1 cellular context compared by ENCODE assay signal in the genomic region with DNA sequence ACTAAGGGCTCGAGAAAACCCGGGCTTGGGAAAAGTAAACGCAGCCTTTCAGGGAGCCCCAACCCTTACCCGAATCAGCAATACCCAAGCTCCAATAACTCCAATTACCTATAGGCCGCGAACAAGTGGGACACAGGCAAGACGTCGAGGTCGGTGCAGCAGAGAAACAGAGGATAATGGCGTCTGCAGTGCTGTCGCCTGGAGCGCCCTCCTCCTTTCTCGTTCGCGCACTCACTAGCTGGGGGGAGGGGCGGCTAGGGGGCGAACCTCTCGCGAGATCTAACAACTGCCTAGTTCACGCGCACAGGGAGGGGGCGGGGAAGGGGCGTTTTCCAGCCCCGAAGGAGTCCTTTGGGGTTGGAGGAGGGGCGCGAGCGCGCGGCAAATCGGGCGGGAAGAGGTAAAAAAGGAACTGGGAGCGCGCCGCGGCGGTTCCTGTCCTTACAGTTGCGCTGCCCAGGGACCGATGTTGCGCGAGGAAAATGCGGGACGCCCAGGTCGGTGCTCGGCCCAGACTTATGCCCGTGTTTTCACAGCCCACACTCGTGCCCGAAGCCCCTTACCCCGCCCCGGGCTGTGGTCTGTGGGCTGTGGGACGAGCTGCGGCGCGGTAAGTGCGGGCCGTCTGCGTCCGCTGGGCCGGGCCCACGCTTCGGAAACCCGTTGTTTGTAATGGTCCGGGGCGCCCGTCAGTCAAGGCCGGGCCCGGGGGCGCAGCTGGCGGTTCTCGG.
TF ChIP-seq lines count a peak whose summit lies in the region.

TSS of gene RMI1 (plus strand) at position 411 of the 731 bp plus-strand sequence. CDS start 20,182 bp downstream, outside the sequence.

TF ChIP-seq in HEK293, 187 proteins besides CTCF, POLR2A, EP300 and RAD21 (continued from another document and continues in another):
- no peak for TF ChIP-seq ATF2 (tag by site-specific recombination; IDR thresholded peaks at IDR 0.05; ENCODE audit: low read depth)
- TF ChIP-seq GLI2 (tag by site-specific recombination; IDR thresholded peaks at IDR 0.05; ENCODE audit: borderline replicate concordance, low read depth) = no peak
- no peak for TF ChIP-seq ZNF530 (tag by site-specific recombination; IDR thresholded peaks at IDR 0.05; ENCODE audit: low read depth)
- no peak for TF ChIP-seq ZNF664 (tag by site-specific recombination; IDR thresholded peaks at IDR 0.05)
- TF ChIP-seq ZSCAN30 (tag by site-specific recombination; IDR thresholded peaks at IDR 0.05) = peak; percentile 29; the same call in 1 of the 2 replicates
- TF ChIP-seq ZNF677 (tag by site-specific recombination; IDR thresholded peaks at IDR 0.05) = no peak
- TF ChIP-seq ZNF776 (tag by site-specific recombination; IDR thresholded peaks at IDR 0.05; ENCODE audit: borderline replicate concordance) = no peak
- TF ChIP-seq, protein P1, sequence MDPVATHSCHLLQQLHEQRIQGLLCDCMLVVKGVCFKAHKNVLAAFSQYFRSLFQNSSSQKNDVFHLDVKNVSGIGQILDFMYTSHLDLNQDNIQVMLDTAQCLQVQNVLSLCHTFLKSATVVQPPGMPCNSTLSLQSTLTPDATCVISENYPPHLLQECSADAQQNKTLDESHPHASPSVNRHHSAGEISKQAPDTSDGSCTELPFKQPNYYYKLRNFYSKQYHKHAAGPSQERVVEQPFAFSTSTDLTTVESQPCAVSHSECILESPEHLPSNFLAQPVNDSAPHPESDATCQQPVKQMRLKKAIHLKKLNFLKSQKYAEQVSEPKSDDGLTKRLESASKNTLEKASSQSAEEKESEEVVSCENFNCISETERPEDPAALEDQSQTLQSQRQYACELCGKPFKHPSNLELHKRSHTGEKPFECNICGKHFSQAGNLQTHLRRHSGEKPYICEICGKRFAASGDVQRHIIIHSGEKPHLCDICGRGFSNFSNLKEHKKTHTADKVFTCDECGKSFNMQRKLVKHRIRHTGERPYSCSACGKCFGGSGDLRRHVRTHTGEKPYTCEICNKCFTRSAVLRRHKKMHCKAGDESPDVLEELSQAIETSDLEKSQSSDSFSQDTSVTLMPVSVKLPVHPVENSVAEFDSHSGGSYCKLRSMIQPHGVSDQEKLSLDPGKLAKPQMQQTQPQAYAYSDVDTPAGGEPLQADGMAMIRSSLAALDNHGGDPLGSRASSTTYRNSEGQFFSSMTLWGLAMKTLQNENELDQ (tag by site-specific recombination; IDR thresholded peaks at IDR 0.05; ENCODE audit: low read depth) = no peak
- no peak for TF ChIP-seq ZNF621 (tag by site-specific recombination; IDR thresholded peaks at IDR 0.05)
- no peak for TF ChIP-seq ZNF292 (tag by site-specific recombination; IDR thresholded peaks at IDR 0.05; ENCODE audit: borderline replicate concordance, low read depth)
- no peak for TF ChIP-seq ZNF624 (tag by site-specific recombination; IDR thresholded peaks at IDR 0.05)
- no peak for TF ChIP-seq ZSCAN4 (tag by site-specific recombination; IDR thresholded peaks at IDR 0.05)
- TF ChIP-seq ZNF202 (tag by site-specific recombination; IDR thresholded peaks at IDR 0.05; ENCODE audit: borderline replicate concordance) = no peak
- TF ChIP-seq ZNF354C (tag by site-specific recombination; IDR thresholded peaks at IDR 0.05; ENCODE audit: borderline replicate concordance, low read depth) = no peak
- TF ChIP-seq ZNF558 (tag by site-specific recombination; IDR thresholded peaks at IDR 0.05) = no peak
- TF ChIP-seq, protein P2, sequence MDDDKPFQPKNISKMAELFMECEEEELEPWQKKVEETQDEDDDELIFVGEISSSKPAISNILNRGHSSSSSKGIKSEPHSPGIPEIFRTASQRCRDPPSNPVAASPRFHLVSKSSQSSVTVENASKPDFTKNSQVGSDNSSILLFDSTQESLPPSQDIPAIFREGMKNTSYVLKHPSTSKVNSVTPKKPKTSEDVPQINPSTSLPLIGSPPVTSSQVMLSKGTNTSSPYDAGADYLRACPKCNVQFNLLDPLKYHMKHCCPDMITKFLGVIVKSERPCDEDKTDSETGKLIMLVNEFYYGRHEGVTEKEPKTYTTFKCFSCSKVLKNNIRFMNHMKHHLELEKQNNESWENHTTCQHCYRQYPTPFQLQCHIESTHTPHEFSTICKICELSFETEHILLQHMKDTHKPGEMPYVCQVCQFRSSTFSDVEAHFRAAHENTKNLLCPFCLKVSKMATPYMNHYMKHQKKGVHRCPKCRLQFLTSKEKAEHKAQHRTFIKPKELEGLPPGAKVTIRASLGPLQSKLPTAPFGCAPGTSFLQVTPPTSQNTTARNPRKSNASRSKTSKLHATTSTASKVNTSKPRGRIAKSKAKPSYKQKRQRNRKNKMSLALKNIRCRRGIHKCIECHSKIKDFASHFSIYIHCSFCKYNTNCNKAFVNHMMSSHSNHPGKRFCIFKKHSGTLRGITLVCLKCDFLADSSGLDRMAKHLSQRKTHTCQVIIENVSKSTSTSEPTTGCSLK (tag by site-specific recombination; IDR thresholded peaks at IDR 0.05) = no peak
- TF ChIP-seq, protein P3, sequence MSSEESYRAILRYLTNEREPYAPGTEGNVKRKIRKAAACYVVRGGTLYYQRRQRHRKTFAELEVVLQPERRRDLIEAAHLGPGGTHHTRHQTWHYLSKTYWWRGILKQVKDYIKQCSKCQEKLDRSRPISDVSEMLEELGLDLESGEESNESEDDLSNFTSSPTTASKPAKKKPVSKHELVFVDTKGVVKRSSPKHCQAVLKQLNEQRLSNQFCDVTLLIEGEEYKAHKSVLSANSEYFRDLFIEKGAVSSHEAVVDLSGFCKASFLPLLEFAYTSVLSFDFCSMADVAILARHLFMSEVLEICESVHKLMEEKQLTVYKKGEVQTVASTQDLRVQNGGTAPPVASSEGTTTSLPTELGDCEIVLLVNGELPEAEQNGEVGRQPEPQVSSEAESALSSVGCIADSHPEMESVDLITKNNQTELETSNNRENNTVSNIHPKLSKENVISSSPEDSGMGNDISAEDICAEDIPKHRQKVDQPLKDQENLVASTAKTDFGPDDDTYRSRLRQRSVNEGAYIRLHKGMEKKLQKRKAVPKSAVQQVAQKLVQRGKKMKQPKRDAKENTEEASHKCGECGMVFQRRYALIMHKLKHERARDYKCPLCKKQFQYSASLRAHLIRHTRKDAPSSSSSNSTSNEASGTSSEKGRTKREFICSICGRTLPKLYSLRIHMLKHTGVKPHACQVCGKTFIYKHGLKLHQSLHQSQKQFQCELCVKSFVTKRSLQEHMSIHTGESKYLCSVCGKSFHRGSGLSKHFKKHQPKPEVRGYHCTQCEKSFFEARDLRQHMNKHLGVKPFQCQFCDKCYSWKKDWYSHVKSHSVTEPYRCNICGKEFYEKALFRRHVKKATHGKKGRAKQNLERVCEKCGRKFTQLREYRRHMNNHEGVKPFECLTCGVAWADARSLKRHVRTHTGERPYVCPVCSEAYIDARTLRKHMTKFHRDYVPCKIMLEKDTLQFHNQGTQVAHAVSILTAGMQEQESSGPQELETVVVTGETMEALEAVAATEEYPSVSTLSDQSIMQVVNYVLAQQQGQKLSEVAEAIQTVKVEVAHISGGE (tag by site-specific recombination; conservative IDR thresholded peaks at IDR 0.05; ENCODE audit: low read depth) = 0 out of 2 replicates have a peak, but pooled peaks have one; percentile 30
- TF ChIP-seq GLIS1 (tag by site-specific recombination; IDR thresholded peaks at IDR 0.05) = peak; percentile 23; the same call in 1 of the 2 replicates
- TF ChIP-seq FEZF1 (tag by site-specific recombination; IDR thresholded peaks at IDR 0.05) = no peak
- TF ChIP-seq SP2 (tag by site-specific recombination; IDR thresholded peaks at IDR 0.05) = peak; percentile 61
- no peak for TF ChIP-seq ZNF138 (tag by site-specific recombination; IDR thresholded peaks at IDR 0.05; ENCODE audit: borderline replicate concordance)
- TF ChIP-seq ZNF266 (tag by site-specific recombination; IDR thresholded peaks at IDR 0.05; ENCODE audit: low read depth) = no peak
- no peak for TF ChIP-seq ZNF747 (tag by site-specific recombination; IDR thresholded peaks at IDR 0.05)
- TF ChIP-seq ZNF596 (tag by site-specific recombination; IDR thresholded peaks at IDR 0.05) = peak; percentile 47; the same call in 1 of the 2 replicates
- TF ChIP-seq WT1 (tag by site-specific recombination; IDR thresholded peaks at IDR 0.05) = no peak; the same call in 1 of the 2 replicates
- TF ChIP-seq ZBTB7A (tag by site-specific recombination; IDR thresholded peaks at IDR 0.05; ENCODE audit: low read depth) = no peak
- peak; percentile 56 for TF ChIP-seq ZNF629 (tag by site-specific recombination; IDR thresholded peaks at IDR 0.05)
- TF ChIP-seq OSR2 (tag by site-specific recombination; IDR thresholded peaks at IDR 0.05) = no peak
- no peak for TF ChIP-seq ZNF433 (tag by site-specific recombination; IDR thresholded peaks at IDR 0.05; ENCODE audit: low read depth)
- TF ChIP-seq ZNF24 (tag by site-specific recombination; IDR thresholded peaks at IDR 0.05) = no peak
- TF ChIP-seq ZFHX2 (tag by site-specific recombination; conservative IDR thresholded peaks at IDR 0.05) = peak; percentile 73
- no peak for TF ChIP-seq ZNF423 (tag by site-specific recombination; IDR thresholded peaks at IDR 0.05)
- TF ChIP-seq REPIN1 (tag by site-specific recombination; IDR thresholded peaks at IDR 0.05; ENCODE audit: low read depth) = no peak
- no peak for TF ChIP-seq ZNF555 (tag by site-specific recombination; conservative IDR thresholded peaks at IDR 0.05)
- TF ChIP-seq, protein P4, sequence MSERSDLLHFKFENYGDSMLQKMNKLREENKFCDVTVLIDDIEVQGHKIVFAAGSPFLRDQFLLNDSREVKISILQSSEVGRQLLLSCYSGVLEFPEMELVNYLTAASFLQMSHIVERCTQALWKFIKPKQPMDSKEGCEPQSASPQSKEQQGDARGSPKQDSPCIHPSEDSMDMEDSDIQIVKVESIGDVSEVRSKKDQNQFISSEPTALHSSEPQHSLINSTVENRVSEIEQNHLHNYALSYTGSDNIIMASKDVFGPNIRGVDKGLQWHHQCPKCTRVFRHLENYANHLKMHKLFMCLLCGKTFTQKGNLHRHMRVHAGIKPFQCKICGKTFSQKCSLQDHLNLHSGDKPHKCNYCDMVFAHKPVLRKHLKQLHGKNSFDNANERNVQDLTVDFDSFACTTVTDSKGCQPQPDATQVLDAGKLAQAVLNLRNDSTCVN (tag by site-specific recombination; optimal IDR thresholded peaks at IDR 0.05) = peak; percentile 97
- no peak for TF ChIP-seq ZNF221 (tag by site-specific recombination; IDR thresholded peaks at IDR 0.05; ENCODE audit: borderline replicate concordance)
- TF ChIP-seq ZNF488 (tag by site-specific recombination; IDR thresholded peaks at IDR 0.05) = no peak
- TF ChIP-seq, protein P5, sequence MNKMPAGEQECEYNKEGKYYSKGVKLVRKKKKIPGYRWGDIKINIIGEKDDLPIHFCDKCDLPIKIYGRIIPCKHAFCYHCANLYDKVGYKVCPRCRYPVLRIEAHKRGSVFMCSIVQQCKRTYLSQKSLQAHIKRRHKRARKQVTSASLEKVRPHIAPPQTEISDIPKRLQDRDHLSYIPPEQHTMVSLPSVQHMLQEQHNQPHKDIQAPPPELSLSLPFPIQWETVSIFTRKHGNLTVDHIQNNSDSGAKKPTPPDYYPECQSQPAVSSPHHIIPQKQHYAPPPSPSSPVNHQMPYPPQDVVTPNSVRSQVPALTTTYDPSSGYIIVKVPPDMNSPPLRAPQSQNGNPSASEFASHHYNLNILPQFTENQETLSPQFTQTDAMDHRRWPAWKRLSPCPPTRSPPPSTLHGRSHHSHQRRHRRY (tag by site-specific recombination; IDR thresholded peaks at IDR 0.05) = no peak
- peak; percentile 36; the same call in 1 of the 2 replicates for TF ChIP-seq ZNF76 (tag by site-specific recombination; IDR thresholded peaks at IDR 0.05; ENCODE audit: borderline replicate concordance, low read depth)
- TF ChIP-seq ZNF274 (IDR thresholded peaks at IDR 0.05; ENCODE audit: low read length) = no peak
- TF ChIP-seq ZNF274 (tag by site-specific recombination; IDR thresholded peaks at IDR 0.05; ENCODE audit: borderline replicate concordance) = no peak
- TF ChIP-seq ZNF560 (tag by site-specific recombination; IDR thresholded peaks at IDR 0.05; ENCODE audit: borderline replicate concordance) = no peak
- no peak for TF ChIP-seq ZNF19 (tag by site-specific recombination; IDR thresholded peaks at IDR 0.05; ENCODE audit: low read depth)
- TF ChIP-seq AEBP2 (tag by site-specific recombination; IDR thresholded peaks at IDR 0.05; ENCODE audit: borderline replicate concordance) = no peak
- TF ChIP-seq ZNF48 (tag by site-specific recombination; IDR thresholded peaks at IDR 0.05) = no peak
